ENCODE assay signal across 1 cellular context in the genomic region with DNA sequence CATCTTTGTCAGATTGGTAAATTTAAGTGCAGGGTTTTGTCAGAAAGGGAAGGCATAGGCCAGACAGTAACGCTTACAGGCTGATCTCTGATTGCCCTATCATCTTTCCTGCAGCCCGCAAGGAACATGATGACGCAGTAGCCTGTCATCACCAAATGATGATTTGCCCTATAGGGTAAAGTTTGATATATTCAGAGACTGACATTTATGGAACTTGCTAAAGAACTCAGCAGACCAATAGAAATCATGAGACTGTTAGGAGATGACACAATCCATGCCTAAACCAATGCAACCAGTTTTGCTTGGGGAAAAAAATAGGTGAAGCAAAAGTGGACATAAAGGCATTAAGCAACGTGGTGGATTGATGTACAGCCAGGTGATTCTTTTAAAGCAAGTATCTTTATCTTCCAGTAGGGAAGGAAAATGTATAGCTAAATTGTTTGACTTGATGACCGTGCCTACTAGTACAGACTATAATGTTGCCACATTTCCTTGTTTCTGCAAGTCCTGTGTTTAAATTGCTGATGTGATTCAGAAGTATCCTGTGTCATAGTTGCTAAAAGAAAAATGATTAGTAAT.
TF ChIP-seq lines count a peak whose summit lies in the region.

No MANE protein-coding gene starts in this region.

TF ChIP-seq in A549, 52 proteins besides CTCF, POLR2A, EP300 and RAD21:
- TF ChIP-seq, protein P1, sequence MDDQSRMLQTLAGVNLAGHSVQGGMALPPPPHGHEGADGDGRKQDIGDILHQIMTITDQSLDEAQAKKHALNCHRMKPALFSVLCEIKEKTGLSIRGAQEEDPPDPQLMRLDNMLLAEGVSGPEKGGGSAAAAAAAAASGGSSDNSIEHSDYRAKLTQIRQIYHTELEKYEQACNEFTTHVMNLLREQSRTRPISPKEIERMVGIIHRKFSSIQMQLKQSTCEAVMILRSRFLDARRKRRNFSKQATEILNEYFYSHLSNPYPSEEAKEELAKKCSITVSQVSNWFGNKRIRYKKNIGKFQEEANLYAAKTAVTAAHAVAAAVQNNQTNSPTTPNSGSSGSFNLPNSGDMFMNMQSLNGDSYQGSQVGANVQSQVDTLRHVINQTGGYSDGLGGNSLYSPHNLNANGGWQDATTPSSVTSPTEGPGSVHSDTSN (IDR thresholded peaks at IDR 0.05): no peak
- TF ChIP-seq ZNF302 (CRISPR knock-in tag; IDR thresholded peaks at IDR 0.05) (no peak), NFE2L2 (conservative IDR thresholded peaks at IDR 0.05; ENCODE audit: low read length) (no peak), GATA3 (IDR thresholded peaks at IDR 0.05; ENCODE audit: borderline replicate concordance) (no peak), POLR2AphosphoS2 (conservative IDR thresholded peaks at IDR 0.05; ENCODE audit: low read length) (no peak), ZC3H11A (IDR thresholded peaks at IDR 0.05) (no peak), CBX2 (IDR thresholded peaks at IDR 0.05; ENCODE audit: borderline replicate concordance, low read depth) (no peak), KDM5A (IDR thresholded peaks at IDR 0.05) (no peak), MAZ (IDR thresholded peaks at IDR 0.05; ENCODE audit: borderline replicate concordance, low read depth, low read length) (no peak), HOXB5 (CRISPR knock-in tag; IDR thresholded peaks at IDR 0.05) (no peak), FOSL2 (IDR thresholded peaks at IDR 0.05) (no peak), FOSL2 (CRISPR knock-in tag; IDR thresholded peaks at IDR 0.05) (no peak), NPAS2 (CRISPR knock-in tag; IDR thresholded peaks at IDR 0.05; ENCODE audit: borderline replicate concordance) (no peak), SREBF2 (IDR thresholded peaks at IDR 0.05) (no peak), ZSCAN20 (CRISPR knock-in tag; IDR thresholded peaks at IDR 0.05) (no peak), FOSB (CRISPR knock-in tag; IDR thresholded peaks at IDR 0.05) (no peak), HDAC2 (IDR thresholded peaks at IDR 0.05) (no peak), EHMT2 (IDR thresholded peaks at IDR 0.05; ENCODE audit: low read depth) (no peak), BHLHE40 (IDR thresholded peaks at IDR 0.05; ENCODE audit: low read depth, low read length) (no peak), CBX8 (IDR thresholded peaks at IDR 0.05) (no peak)
- TF ChIP-seq, protein P2, sequence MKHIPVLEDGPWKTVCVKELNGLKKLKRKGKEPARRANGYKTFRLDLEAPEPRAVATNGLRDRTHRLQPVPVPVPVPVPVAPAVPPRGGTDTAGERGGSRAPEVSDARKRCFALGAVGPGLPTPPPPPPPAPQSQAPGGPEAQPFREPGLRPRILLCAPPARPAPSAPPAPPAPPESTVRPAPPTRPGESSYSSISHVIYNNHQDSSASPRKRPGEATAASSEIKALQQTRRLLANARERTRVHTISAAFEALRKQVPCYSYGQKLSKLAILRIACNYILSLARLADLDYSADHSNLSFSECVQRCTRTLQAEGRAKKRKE (CRISPR knock-in tag; IDR thresholded peaks at IDR 0.05; ENCODE audit: low read depth): no peak
